Comparison of ENCODE assay signal across 26 cellular contexts in genomic region chr21:16115461-16115860, GRCh38.
"Had no signal": no experiment of that assay in that cellular context is flagged by ENCODE, and none has a peak within 500 bp of the region (broad histone marks: within the 10 kb centered on the region; RNA-seq: fewer than 3 reads in every experiment).

No MANE protein-coding gene starts in this region.

- H3K9me3 ChIP-seq: gastrocnemius medialis, ovary, psoas muscle, sigmoid colon, thoracic aorta, upper lobe of left lung had no signal

- DNase-seq: cerebellar nuclear complex; dorsolateral prefrontal cortex; effector CD4-positive, alpha-beta T cell; gastrocnemius medialis; head of caudate nucleus; mesendoderm; midbrain; naive thymus-derived CD4-positive, alpha-beta T cell; ovary; posterior cingulate gyrus; psoas muscle; right cardiac atrium; sigmoid colon; stimulated activated CD4-positive, alpha-beta T cell treated with anti-CD3 and anti-CD28 coated beads, Interleukin-2, amount 100 ng/mL, for 24 hours; stimulated activated CD4-positive, alpha-beta T cell treated with anti-CD3 and anti-CD28 coated beads, Interleukin-4, amount 100 ng/mL, for 24 hours; stimulated activated naive CD4-positive, alpha-beta T cell treated with Interleukin-2 at 50 U/mL for 16 hours; stomach; upper lobe of left lung had no signal

- H3K27ac ChIP-seq: gastrocnemius medialis, neural progenitor cell, ovary, psoas muscle, sigmoid colon, stomach, upper lobe of left lung had no signal

- H3K4me1 Mint-ChIP-seq: stimulated activated effector memory CD8-positive, alpha-beta T cell treated with anti-CD3 and anti-CD28 coated beads, Interleukin-12 subunit alpha, Interleukin-12 subunit beta, amount 100 ng/mL, for 72 hours had no signal

- H3K4me3 Mint-ChIP-seq: naive thymus-derived CD4-positive, alpha-beta T cell; nephron; neural progenitor cell; stimulated activated effector memory CD8-positive, alpha-beta T cell treated with anti-CD3 and anti-CD28 coated beads, Interleukin-12 subunit alpha, Interleukin-12 subunit beta, amount 100 ng/mL, for 72 hours had no signal

- H3K4me2 ChIP-seq: neural progenitor cell had no signal

- H2AFZ ChIP-seq: neural progenitor cell had no signal

- H3K9ac ChIP-seq: neural progenitor cell had no signal

- H3K4me3 ChIP-seq: dorsolateral prefrontal cortex, gastrocnemius medialis, lung, neural progenitor cell, ovary, psoas muscle, sigmoid colon, stomach, thoracic aorta, tibial nerve, upper lobe of left lung had no signal

- H3K4me1 ChIP-seq: neural progenitor cell, psoas muscle, upper lobe of left lung had no signal

- H3K36me3 ChIP-seq: gastrocnemius medialis, neural progenitor cell, ovary, sigmoid colon, stomach, thoracic aorta, tibial nerve, upper lobe of left lung had no signal

- H3K27me3 ChIP-seq: dorsolateral prefrontal cortex, gastrocnemius medialis, neural progenitor cell, ovary, sigmoid colon, stomach, tibial nerve, upper lobe of left lung had no signal

- H3K27me3 Mint-ChIP-seq: naive thymus-derived CD4-positive, alpha-beta T cell had no signal

- H3K27ac Mint-ChIP-seq: naive thymus-derived CD4-positive, alpha-beta T cell; neural progenitor cell; stimulated activated effector memory CD8-positive, alpha-beta T cell treated with anti-CD3 and anti-CD28 coated beads, Interleukin-12 subunit alpha, Interleukin-12 subunit beta, amount 100 ng/mL, for 72 hours had no signal

- H3K9me3 Mint-ChIP-seq: stimulated activated effector memory CD8-positive, alpha-beta T cell treated with anti-CD3 and anti-CD28 coated beads, Interleukin-12 subunit alpha, Interleukin-12 subunit beta, amount 100 ng/mL, for 72 hours had no signal

- H3K36me3 Mint-ChIP-seq: naive thymus-derived CD4-positive, alpha-beta T cell; neural progenitor cell; stimulated activated effector memory CD8-positive, alpha-beta T cell treated with anti-CD3 and anti-CD28 coated beads, Interleukin-12 subunit alpha, Interleukin-12 subunit beta, amount 100 ng/mL, for 72 hours had no signal

- ATAC-seq: esophagus mucosa; gastrocnemius medialis; left lobe of liver; naive thymus-derived CD4-positive, alpha-beta T cell; psoas muscle; right cardiac atrium; stimulated activated effector memory CD8-positive, alpha-beta T cell treated with anti-CD3 and anti-CD28 coated beads, Interleukin-12 subunit alpha, Interleukin-12 subunit beta, amount 100 ng/mL, for 72 hours had no signal
